In genomic region chr10:48287417-48288391, GRCh38 we compare ENCODE assay signal across 8 cellular contexts.
A peak's percentile ranks its signal among the peaks of the same experiment; 100 is the strongest.
DNase-seq lines count a peak whose midpoint lies in the region; ATAC-seq and TF ChIP-seq lines count a peak whose summit lies in the region.

No MANE protein-coding gene starts in this region.

- peak overlapping the region; percentile 94 for H3K27ac ChIP-seq in VCaP

- peak; percentile 61 for ATAC-seq in HG02678 (IDR thresholded peaks at IDR 0.05; ENCODE audit: unreplicated experiment)

- DNase-seq in GM12864 (ENCODE audit: low read depth) = peak; percentile 37
- DNase-seq in medulla oblongata (ENCODE audit: extremely low spot score) = peak; percentile 90
- no peak for DNase-seq in GM13976 (ENCODE audit: low spot score)
- DNase-seq in T-helper 9 cell = no peak
- DNase-seq in foreskin fibroblast = no peak
- DNase-seq in GOT3 (lab: John Stamatoyannopoulos, UW) = no peak

- no peak overlapping the region for H3K4me3 ChIP-seq in GM12864 (ENCODE audit: low read depth, low read length)
- H3K4me3 ChIP-seq in foreskin fibroblast (ENCODE audit: low read depth in 1 of 2, low read length in 2 of 2) = no peak overlapping the region

- TF ChIP-seq CTCF in GM12864 (IDR thresholded peaks at IDR 0.05; ENCODE audit: low read depth, low read length, missing control alignments) (no peak), VCaP (conservative IDR thresholded peaks at IDR 0.05) (no peak), GM13976 (IDR thresholded peaks at IDR 0.05; ENCODE audit: borderline replicate concordance, control extremely low read depth, extremely low read depth, insufficient read depth, missing control alignments) (no peak), foreskin fibroblast (IDR thresholded peaks at IDR 0.05; ENCODE audit: low read depth, low read length) (no peak)

- in situ Hi-C loops in GM13976 (cut with MboI; ENCODE audit: low sequenced_read_pairs, unreplicated experiment) = no loop called here

Comparison
In these comparisons a context has a peak if more than half of its experiments do, and no peak if none do; other contexts are left out.
1. DNase-seq: peak in GM12864 (single experiment) and medulla oblongata (single experiment); none in GM13976 (single experiment), T-helper 9 cell (single experiment), foreskin fibroblast (0 of 2) and GOT3 (single experiment).